8 cellular contexts compared by ENCODE assay signal in genomic region chr11:60700689-60701508, GRCh38. TPM values are rescaled to one million over a fixed set of nuclear protein-coding genes. Genes with fewer than 3 reads are reported as not detected.
A peak's percentile ranks its signal among the peaks of the same experiment; 100 is the strongest.
DNase-seq lines count a peak whose midpoint lies in the region; ATAC-seq and TF ChIP-seq lines count a peak whose summit lies in the region.

No MANE protein-coding gene starts in this region.

- peak; percentile 30 for TF ChIP-seq CTCF in retinal pigment epithelial cell (conservative IDR thresholded peaks at IDR 0.05; ENCODE audit: low read depth, low read length)

- no peak overlapping the region for H3K4me3 ChIP-seq in retinal pigment epithelial cell (ENCODE audit: low read length)

- ATAC-seq in GM21360 (IDR thresholded peaks at IDR 0.05; ENCODE audit: unreplicated experiment) (no peak), GM19467 (IDR thresholded peaks at IDR 0.05; ENCODE audit: unreplicated experiment) (no peak)

- DNase-seq in NCI-H82 (lab: John Stamatoyannopoulos, UW) (peak; percentile 56), NCI-H82 treated with DMSO at 0.1 percent for 48 hours (lab: John Stamatoyannopoulos, UW; ENCODE audit: unreplicated experiment) (no peak), NCI-H2196 (lab: John Stamatoyannopoulos, UW; ENCODE audit: unreplicated experiment) (peak; percentile 56), ecto neural progenitor cell (ENCODE audit: low spot score) (peak; percentile 59), retinal pigment epithelial cell (ENCODE audit: low read depth) (no peak), occipital lobe (lab: John Stamatoyannopoulos, UW) (no peak)

RNA-seq across cellular contexts. Expression of gene MS4A8, which starts 1.5 kb away (rescaled TPM):
- not detected for total RNA-seq in occipital lobe

RNA-seq across cellular contexts. Expression of gene MS4A18, which starts 23.6 kb away (rescaled TPM):
- not detected for total RNA-seq in occipital lobe

RNA-seq across cellular contexts. Expression of gene MS4A15, which starts 55.8 kb away (rescaled TPM):
- not detected for total RNA-seq in occipital lobe

Comparison
In these comparisons a context has a peak if more than half of its experiments do, and no peak if none do; other contexts are left out.
1. DNase-seq: peak in NCI-H82 (single experiment), NCI-H2196 (single experiment) and ecto neural progenitor cell (single experiment); none in NCI-H82 treated with DMSO at 0.1 percent for 48 hours (single experiment), retinal pigment epithelial cell (single experiment) and occipital lobe (single experiment).